In the genomic region with DNA sequence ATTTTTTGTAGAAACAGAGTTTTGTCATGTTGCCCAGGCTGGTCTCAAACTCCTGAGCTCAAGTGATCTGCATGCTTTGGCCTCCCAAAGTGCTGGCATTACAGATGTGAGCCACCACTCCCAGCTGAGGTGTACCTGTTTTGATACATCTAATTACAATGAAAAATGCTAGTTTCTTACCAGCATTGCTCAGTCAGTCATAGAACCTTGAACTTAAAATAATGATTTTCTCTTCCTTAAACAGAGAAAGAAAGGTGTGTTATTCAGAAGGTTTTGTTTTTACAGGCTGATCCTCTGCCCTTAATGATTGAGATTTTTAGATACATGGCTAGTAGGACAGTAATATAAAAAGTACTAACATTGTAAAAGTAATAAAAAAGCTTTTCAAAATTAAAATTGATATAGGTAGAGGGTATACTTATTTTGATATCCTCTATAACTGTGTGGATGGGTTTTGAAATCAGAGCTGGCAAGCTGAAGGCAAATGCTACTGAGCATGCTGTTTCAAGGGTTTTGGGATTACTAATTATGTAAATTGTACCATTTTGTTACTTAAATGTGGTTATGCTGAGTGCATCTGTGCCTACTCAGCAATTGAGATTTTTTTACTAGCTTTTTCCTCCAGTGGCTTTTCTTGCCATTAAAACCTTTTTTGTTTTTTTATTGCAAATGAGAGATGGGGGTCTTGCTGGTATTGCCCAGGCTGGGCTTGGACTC, we compare ENCODE assay signal across 9 cellular contexts. TPM values are rescaled to one million over a fixed set of nuclear protein-coding genes. Genes with fewer than 3 reads are reported as not detected.
A peak's percentile ranks its signal among the peaks of the same experiment; 100 is the strongest.
DNase-seq lines count a peak whose midpoint lies in the region; ATAC-seq and TF ChIP-seq lines count a peak whose summit lies in the region.
"Had no signal": no experiment of that assay in that cellular context is flagged by ENCODE, and none has a peak within 500 bp of the region (broad histone marks: within the 10 kb centered on the region; RNA-seq: fewer than 3 reads in every experiment).

No MANE protein-coding gene starts in this region.

- no TSS peak for BruUV-seq in Caco-2 (replicated peaks; lab: Mats Ljungman, UMichigan)

- no peak overlapping the region for H3K4me3 Mint-ChIP-seq in Caco-2 (ENCODE audit: unreplicated experiment)

- H3K27me3 Mint-ChIP-seq in Caco-2 (ENCODE audit: insufficient read depth, unreplicated experiment) = no peaks in the 10 kb centered on the region

- peaks cover 60% of the 10 kb centered on the region for H3K36me3 Mint-ChIP-seq in Caco-2 (ENCODE audit: insufficient read depth, unreplicated experiment)

- no peaks in the 10 kb centered on the region for H3K27me3 ChIP-seq in Caco-2 (replicated peaks; ENCODE audit: control insufficient read depth, insufficient read depth, low read length)
- H3K27me3 ChIP-seq: tibial artery had no signal

- CTCF ChIA-PET in Caco-2 (lab: Charles Lee) = no interaction called here

- no peak overlapping the region for H3K4me3 ChIP-seq in Caco-2 (ENCODE audit: low read depth, low read length)
- H3K4me3 ChIP-seq: tibial artery had no signal

- ATAC-seq in GM18517 (IDR thresholded peaks at IDR 0.05; ENCODE audit: unreplicated experiment) (peak; percentile 72), GM21367 (IDR thresholded peaks at IDR 0.05; ENCODE audit: unreplicated experiment) (peak; percentile 56), HG03097 (IDR thresholded peaks at IDR 0.05; ENCODE audit: low FRiP score, unreplicated experiment) (peak; percentile 51), HG03520 (IDR thresholded peaks at IDR 0.05; ENCODE audit: unreplicated experiment) (no peak)

- no peak for TF ChIP-seq CTCF in Caco-2 (IDR thresholded peaks at IDR 0.05; ENCODE audit: insufficient read depth in 1 of 2, low read depth in 1 of 2, low read length in 1 of 2, severe bottlenecking in 1 of 2, unreplicated experiment in 1 of 2)

- H3K4me1 ChIP-seq in Caco-2 = peaks cover 14% of the 10 kb centered on the region

- no peak overlapping the region for H3K27ac Mint-ChIP-seq in Caco-2 (ENCODE audit: unreplicated experiment)

- no peaks in the 10 kb centered on the region for H3K9me3 ChIP-seq in Caco-2
- H3K9me3 ChIP-seq: tibial artery had no signal

- H3K4me1 Mint-ChIP-seq in Caco-2 (ENCODE audit: low read depth, unreplicated experiment) = peaks cover 28% of the 10 kb centered on the region

- H3K36me3 ChIP-seq in Caco-2 (ENCODE audit: control insufficient read depth, insufficient read depth, low read length) = peaks cover 1% of the 10 kb centered on the region
- H3K36me3 ChIP-seq: tibial artery had no signal

- DNase-seq in fibroblast of peridontal ligament (ENCODE audit: extremely low read depth) (peak; percentile 23), Caco-2 (no peak), OCI-M2 (lab: John Stamatoyannopoulos, UW; ENCODE audit: unreplicated experiment) (no peak), NCI-H1930 (lab: John Stamatoyannopoulos, UW) (no peak)
- DNase-seq: tibial artery had no signal

- no peaks in the 10 kb centered on the region for H3K9me3 Mint-ChIP-seq in Caco-2 (ENCODE audit: unreplicated experiment)

- POLR2A ChIA-PET in Caco-2 (lab: Charles Lee) = interaction anchor here (0.5 kb wide), 1 partner anchor 104 kb away, joined by 3 read pairs; no protein-coding TSS in a partner anchor

- intact Hi-C loops in Caco-2 (cut with micrococcal nuclease; ENCODE audit: unreplicated experiment) = no loop called here

RNA-seq across cellular contexts. Expression of a gene that starts 16.1 kb away (rescaled TPM):
- 208 and 237 TPM in 2 replicates for total RNA-seq in Caco-2 (2022)
